Comparison of ENCODE assay signal across 10 cellular contexts in genomic region chr2:27891820-27892105, GRCh38. TPM values are rescaled to one million over a fixed set of nuclear protein-coding genes. Genes with fewer than 3 reads are reported as not detected.
DNase-seq lines count a peak whose midpoint lies in the region; ATAC-seq and TF ChIP-seq lines count a peak whose summit lies in the region.
"Had no signal": no experiment of that assay in that cellular context is flagged by ENCODE, and none has a peak within 500 bp of the region (broad histone marks: within the 10 kb centered on the region; RNA-seq: fewer than 3 reads in every experiment).

No MANE protein-coding gene starts in this region.

- peaks cover 13% of the 10 kb centered on the region; the same call in 1 of the 2 replicates for H3K36me3 ChIP-seq in ACC112 (ENCODE audit: insufficient read depth, low read length)
- no peaks in the 10 kb centered on the region; the same call in 1 of the 2 replicates for H3K36me3 ChIP-seq in GM23248 (ENCODE audit: low read depth)
- peaks cover 0 to 6% of the 10 kb centered on the region in 2 donors for H3K36me3 ChIP-seq in adrenal gland (replicated peaks in 1 of 2)
- H3K36me3 ChIP-seq in mesenchymal stem cell (ENCODE audit: control insufficient read depth in 1 of 2, insufficient read depth in 2 of 2, low read depth in 1 of 2, low read length in 2 of 2), result peaks cover 9 to 23% of the 10 kb centered on the region in 2 experiments
- H3K36me3 ChIP-seq in WERI-Rb-1, result 0 out of 2 replicates have a peak, but pooled peaks cover 3% of the 10 kb centered on the region

- H3F3A ChIP-seq in GM23248 (ENCODE audit: insufficient read depth), result peaks cover 33% of the 10 kb centered on the region

- 92 to 93% methylated on average over 3 of the region's 3 CpGs for WGBS in GM23248 (ENCODE audit: low coverage in 1 of 2, low lambda C conversion rate in 2 of 2, missing lambda C conversion rate in 2 of 2), 2 experiments
- WGBS in adrenal gland, 4 donors, result 44 to 55% (median 50%) methylated on average over 3 of the region's 3 CpGs
- WGBS in mesenchymal stem cell, result 93% methylated on average over 2 of the region's 3 CpGs

- intact Hi-C loops in adrenal gland (cut with DNase I), result loop anchor here in 1 of 2 donors (10.0 kb wide), 1 partner anchor 513 kb away; no protein-coding TSS in a partner anchor

- H3K9ac ChIP-seq in GM23248 (no peak overlapping the region), mesenchymal stem cell (ENCODE audit: low read length) (peak overlapping the region; percentile 96)

- H3K27ac ChIP-seq in ACC112 (ENCODE audit: low read depth, low read length) (peak overlapping the region; percentile 97), GM23248 (no peak overlapping the region; the same call in 1 of the 2 replicates), adrenal gland (peak overlapping the region; percentile 90 to 100 (median 98)), mesenchymal stem cell (ENCODE audit: low read length, poor library complexity, severe bottlenecking) (no peak overlapping the region), WERI-Rb-1 (no peak overlapping the region)

- DNase-seq in GM23248, result peak; percentile 52
- DNase-seq in adrenal gland, result no peak
- no peak for DNase-seq in mesenchymal stem cell
- DNase-seq in WERI-Rb-1, result no peak
- no peak for DNase-seq in NK-92 (lab: John Stamatoyannopoulos, UW; ENCODE audit: unreplicated experiment)
- DNase-seq: DMS79 had no signal

- H3K4me2 ChIP-seq in GM23248 (ENCODE audit: unreplicated experiment) (peak overlapping the region; percentile 83), mesenchymal stem cell (ENCODE audit: low read length, poor library complexity, severe bottlenecking) (no peak overlapping the region)

- H3K79me1 ChIP-seq in mesenchymal stem cell (replicated peaks; ENCODE audit: low read length, poor library complexity, severe bottlenecking), result peaks cover 17% of the 10 kb centered on the region

- no peak for TF ChIP-seq POLR2A in adrenal gland (IDR thresholded peaks at IDR 0.05)

- TF ChIP-seq CTCF in adrenal gland (IDR thresholded peaks at IDR 0.05) (no peak), WERI-Rb-1 (IDR thresholded peaks at IDR 0.05; ENCODE audit: low read depth, low read length) (no peak)

- H2BK120ac ChIP-seq in mesenchymal stem cell (ENCODE audit: low read depth, low read length), result no peak overlapping the region

- H3K23ac ChIP-seq in mesenchymal stem cell (ENCODE audit: low read length in 2 of 2), result no peak overlapping the region

- no peak overlapping the region for H2AK5ac ChIP-seq in mesenchymal stem cell (ENCODE audit: low read length, severe bottlenecking)

- no peak overlapping the region for H3K14ac ChIP-seq in mesenchymal stem cell (ENCODE audit: low read length in 2 of 2)

- H3K79me2 ChIP-seq in ACC112 (ENCODE audit: control insufficient read depth, insufficient read depth, low read length, unreplicated experiment) (peaks cover 34% of the 10 kb centered on the region), GM23248 (ENCODE audit: insufficient read depth) (peaks cover 40% of the 10 kb centered on the region)

- H3K18ac ChIP-seq in mesenchymal stem cell (ENCODE audit: low read depth in 1 of 2, low read length in 2 of 2), result no peak overlapping the region

- no peaks in the 10 kb centered on the region for H3K9me2 ChIP-seq in GM23248 (ENCODE audit: insufficient read depth)

- in situ Hi-C loops in GM23248 (cut with MboI), result no loop called here

- no peak overlapping the region for H3K4ac ChIP-seq in mesenchymal stem cell (ENCODE audit: low read depth in 1 of 2, low read length in 2 of 2)

- H3K27me3 ChIP-seq in ACC112 (ENCODE audit: insufficient read depth, low read length) (no peaks in the 10 kb centered on the region), GM23248 (replicated peaks; ENCODE audit: insufficient read depth) (no peaks in the 10 kb centered on the region), adrenal gland (no peaks in the 10 kb centered on the region), mesenchymal stem cell (ENCODE audit: control insufficient read depth in 1 of 2, insufficient read depth in 1 of 2, low read length in 2 of 2) (no peaks in the 10 kb centered on the region), WERI-Rb-1 (ENCODE audit: insufficient read depth, low read depth, severe bottlenecking) (no peaks in the 10 kb centered on the region)
- H3K27me3 ChIP-seq: thyroid gland had no signal

- no peak overlapping the region for H2BK15ac ChIP-seq in mesenchymal stem cell (ENCODE audit: low read depth, poor library complexity, severe bottlenecking)

- H4K91ac ChIP-seq in mesenchymal stem cell (ENCODE audit: low read length), result no peak overlapping the region

- H3K4me3 ChIP-seq in ACC112 (ENCODE audit: low read depth, low read length) (peak overlapping the region; percentile 87), GM23248 (peak overlapping the region; percentile 82; the same call in 1 of the 2 replicates), adrenal gland (peak overlapping the region in 1 of 4 donors; percentile 91), mesenchymal stem cell (ENCODE audit: insufficient read depth in 1 of 2, low read depth in 1 of 2, low read length in 2 of 2) (peak overlapping the region in 1 of 2 experiments; percentile 97), WERI-Rb-1 (ENCODE audit: low read depth, low read length) (no peak overlapping the region)

- H2BK5ac ChIP-seq in mesenchymal stem cell (ENCODE audit: low read depth, low read length, poor library complexity, severe bottlenecking), result no peak overlapping the region

- H2AFZ ChIP-seq in ACC112 (ENCODE audit: low read length, unreplicated experiment) (no peak overlapping the region), GM23248 (no peak overlapping the region; the same call in 1 of the 2 replicates), mesenchymal stem cell (ENCODE audit: low read depth, low read length) (no peak overlapping the region)

- no peaks in the 10 kb centered on the region for H4K20me1 ChIP-seq in GM23248 (ENCODE audit: insufficient read depth)

- no peak overlapping the region for H2BK12ac ChIP-seq in mesenchymal stem cell (ENCODE audit: low read length in 2 of 2)

- ATAC-seq in GM21825 (IDR thresholded peaks at IDR 0.05; ENCODE audit: unreplicated experiment) (no peak), GM21717 (IDR thresholded peaks at IDR 0.05; ENCODE audit: unreplicated experiment) (no peak)

- no peak overlapping the region for H4K8ac ChIP-seq in mesenchymal stem cell (ENCODE audit: low read length)

- H3K9me3 ChIP-seq in GM23248 (ENCODE audit: low read depth), result no peaks in the 10 kb centered on the region
- no peaks in the 10 kb centered on the region for H3K9me3 ChIP-seq in adrenal gland (replicated peaks in 1 of 3)
- H3K9me3 ChIP-seq in mesenchymal stem cell (ENCODE audit: control insufficient read depth, low read length), result no peaks in the 10 kb centered on the region
- H3K9me3 ChIP-seq in WERI-Rb-1 (ENCODE audit: severe bottlenecking), result no peaks in the 10 kb centered on the region
- H3K9me3 ChIP-seq: thyroid gland had no signal

- peaks cover 25% of the 10 kb centered on the region for H3K4me1 ChIP-seq in ACC112 (ENCODE audit: control insufficient read depth, insufficient read depth, low read length, unreplicated experiment)
- H3K4me1 ChIP-seq in GM23248 (ENCODE audit: insufficient read depth), result peaks cover 32% of the 10 kb centered on the region
- peaks cover 23 to 68% of the 10 kb centered on the region in 2 donors for H3K4me1 ChIP-seq in adrenal gland (replicated peaks in 1 of 2)
- H3K4me1 ChIP-seq in mesenchymal stem cell (ENCODE audit: control insufficient read depth, insufficient read depth, low read depth, low read length), result peaks cover 5% of the 10 kb centered on the region

RNA-seq across cellular contexts. Expression of gene BABAM2, which starts 1.2 kb away (rescaled TPM):
- total RNA-seq in GM23248 (2014; rRNA removed; shearing (Covaris generic)), result 22.8 and 35.2 TPM in 2 replicates
- polyA plus RNA-seq in GM23248 (2016; fragmentation: Nextera tagmentation; extraction: Ambion mirVana), result 45.6 and 46.1 TPM in 2 replicates
- 100 to 1,000 TPM; 284 to 925 (median 405) TPM for total RNA-seq in adrenal gland
- 100 to 1,000 TPM; 150 to 323 (median 279) TPM for polyA plus RNA-seq in adrenal gland
- 34.4 TPM for polyA plus RNA-seq in mesenchymal stem cell (2013, experiment 1 of 2)
- 34.0 TPM for polyA plus RNA-seq in mesenchymal stem cell (2013, experiment 2 of 2)

RNA-seq across cellular contexts. Expression of gene RBKS, which starts 1.6 kb away (rescaled TPM):
- total RNA-seq in GM23248 (2014; rRNA removed; shearing (Covaris generic)), result 2.8 and 3.0 TPM in 2 replicates
- polyA plus RNA-seq in GM23248 (2016; fragmentation: Nextera tagmentation; extraction: Ambion mirVana), result 3.6 and 4.0 TPM in 2 replicates
- 10 to 100 TPM; 11.1 to 54.4 (median 30.1) TPM for total RNA-seq in adrenal gland
- polyA plus RNA-seq in adrenal gland, result 10 to 100 TPM; 14.6 to 20.3 (median 19.1) TPM
- polyA plus RNA-seq in mesenchymal stem cell (2013, experiment 1 of 2), result 0.72 TPM
- 0.67 TPM for polyA plus RNA-seq in mesenchymal stem cell (2013, experiment 2 of 2)

Comparison
In these comparisons a context has a peak if more than half of its experiments do, and no peak if none do; other contexts are left out.
1. H3K27ac ChIP-seq: peak in ACC112 (single experiment) and adrenal gland (5 of 5); none in GM23248 (single experiment), mesenchymal stem cell (single experiment) and WERI-Rb-1 (single experiment).